In genomic region chr15:99226802-99227201, GRCh38 we compare ENCODE assay signal across 25 cellular contexts.
"Had no signal": no experiment of that assay in that cellular context is flagged by ENCODE, and none has a peak within 500 bp of the region (broad histone marks: within the 10 kb centered on the region; RNA-seq: fewer than 3 reads in every experiment).

No MANE protein-coding gene starts in this region.

- H3K9me3 ChIP-seq: SJSA1 had no signal

- FAIRE-seq: HepG2, K562, RCC 7860 had no signal

- H3K27me3 ChIP-seq: SJSA1 had no signal

- H3K4me2 ChIP-seq: KMS-11 had no signal

- H3K9ac ChIP-seq: KMS-11 had no signal

- H3K27ac Mint-ChIP-seq: IgD-negative memory B cell, T-cell had no signal

- H3K9me3 Mint-ChIP-seq: IgD-negative memory B cell, T-cell had no signal

- H3K27ac ChIP-seq: KMS-11, SJSA1, SK-N-MC had no signal

- DNase-seq: Kasumi-1, MM.1S, NCI-H1092 treated with DMSO at 0.1 percent for 48 hours, NCI-H1436, NCI-H187, NCI-H2029, NCI-H2081 treated with DMSO at 0.1 percent for 48 hours, NCI-H2171, NCI-H226, NCI-H446, NCI-H510A, NCI-H524 treated with DMSO at 0.1 percent for 48 hours, NCI-H69, NCI-H774, Right ventricle myocardium superior, RPMI8226, SIG-M5, T-cell had no signal

- H3K4me1 Mint-ChIP-seq: IgD-negative memory B cell, T-cell had no signal

- H3K4me3 Mint-ChIP-seq: IgD-negative memory B cell, T-cell had no signal

- ATAC-seq: HepG2, K562, T-cell had no signal

- H3K4me3 ChIP-seq: K562, SJSA1, SK-N-MC had no signal
